Comparison of ENCODE assay signal across 8 cellular contexts in the genomic region with DNA sequence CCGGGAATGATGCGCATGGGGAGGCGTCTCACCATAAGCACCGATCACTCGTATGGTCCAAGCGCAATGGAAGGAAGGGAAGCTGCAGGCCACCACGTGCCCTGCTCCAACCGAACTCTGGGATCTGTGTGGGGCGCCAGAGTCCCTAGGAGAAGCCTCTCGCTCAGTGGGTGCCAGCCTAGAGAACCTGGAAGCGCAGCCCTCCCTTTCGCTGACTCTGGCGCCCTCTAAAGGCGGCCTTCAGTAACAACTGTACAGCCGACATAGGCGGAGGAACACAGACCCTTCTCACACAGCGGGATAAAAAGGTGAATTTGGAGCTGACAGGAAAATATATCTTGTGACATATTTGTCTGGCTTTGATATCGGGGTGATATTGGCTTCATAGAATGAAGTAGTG.
DNase-seq lines count a peak whose midpoint lies in the region; ATAC-seq and TF ChIP-seq lines count a peak whose summit lies in the region.

No MANE protein-coding gene starts in this region.

- no peaks in the 10 kb centered on the region for H3K36me3 ChIP-seq in A673 (ENCODE audit: insufficient read depth, low read length, poor library complexity, severe bottlenecking)
- no peaks in the 10 kb centered on the region for H3K36me3 ChIP-seq in effector memory CD4-positive, alpha-beta T cell (ENCODE audit: control insufficient read depth, insufficient read depth, low read length)

- no peak overlapping the region for H3K4me3 Mint-ChIP-seq in nephron progenitor cell

- CTCF ChIA-PET in A673 (lab: Charles Lee): no interaction called here

- H3K27ac ChIP-seq in A673 (ENCODE audit: low read depth, low read length, poor library complexity, severe bottlenecking): no peak overlapping the region
- H3K27ac ChIP-seq in effector memory CD4-positive, alpha-beta T cell (ENCODE audit: insufficient read depth, low read length, poor library complexity, severe bottlenecking): no peak overlapping the region

- no peak overlapping the region for H3K4me3 ChIP-seq in A673 (ENCODE audit: low read depth, low read length, poor library complexity, severe bottlenecking)
- H3K4me3 ChIP-seq in effector memory CD4-positive, alpha-beta T cell (ENCODE audit: insufficient read depth, low read depth, low read length, poor library complexity, severe bottlenecking): no peak overlapping the region

- no peaks in the 10 kb centered on the region for H3K27me3 ChIP-seq in A673 (replicated peaks; ENCODE audit: insufficient read depth, low read depth, low read length, poor library complexity)
- no peaks in the 10 kb centered on the region for H3K27me3 ChIP-seq in effector memory CD4-positive, alpha-beta T cell (replicated peaks; ENCODE audit: control insufficient read depth, insufficient read depth, low read length, poor library complexity, severe bottlenecking)

- H3K9me3 ChIP-seq in A673 (ENCODE audit: low read depth, low read length, poor library complexity, severe bottlenecking): no peaks in the 10 kb centered on the region
- no peaks in the 10 kb centered on the region for H3K9me3 ChIP-seq in effector memory CD4-positive, alpha-beta T cell (ENCODE audit: control insufficient read depth, low read length)

- POLR2A ChIA-PET in A673 (lab: Charles Lee; ENCODE audit: low non-redundant PET): no interaction called here

- peaks cover 44% of the 10 kb centered on the region for H3K9me3 Mint-ChIP-seq in nephron progenitor cell

- peaks cover 12% of the 10 kb centered on the region for H3K27me3 Mint-ChIP-seq in nephron progenitor cell (ENCODE audit: low read depth, poor library complexity)

- H3K27ac Mint-ChIP-seq in nephron progenitor cell: no peak overlapping the region

- BruUV-seq in A673 (replicated peaks; lab: Mats Ljungman, UMichigan): no TSS peak

- no peak for ATAC-seq in GM18870 (IDR thresholded peaks at IDR 0.05; ENCODE audit: unreplicated experiment)

- in situ Hi-C loops in GM13976 (cut with MboI; ENCODE audit: low sequenced_read_pairs, unreplicated experiment): no loop called here

- no peaks in the 10 kb centered on the region for H3K4me1 ChIP-seq in A673 (ENCODE audit: insufficient read depth, low read length, poor library complexity, severe bottlenecking)
- H3K4me1 ChIP-seq in effector memory CD4-positive, alpha-beta T cell (ENCODE audit: control insufficient read depth, insufficient read depth, low read length, poor library complexity, severe bottlenecking): no peaks in the 10 kb centered on the region

- intact Hi-C loops in A673 (cut with micrococcal nuclease; ENCODE audit: unreplicated experiment): loop anchor here (1.0 kb wide), 1 partner anchor 112 kb away; no protein-coding TSS in a partner anchor

- H3K4me1 Mint-ChIP-seq in nephron progenitor cell: no peaks in the 10 kb centered on the region

- DNase-seq in A673 (ENCODE audit: low spot score): peak; percentile 61
- DNase-seq in GM13976 (ENCODE audit: low spot score): peak; percentile 35
- peak; percentile 32 for DNase-seq in NCI-H1694 treated with DMSO at 0.1 percent for 48 hours (lab: John Stamatoyannopoulos, UW)
- peak; percentile 22 to 30 for DNase-seq in activated CD4-positive, alpha-beta T cell treated with anti-CD3 and anti-CD28 coated beads for 24 hours (ENCODE audit: low read depth in 2 of 2)
- peak in 2 of 3 donors; percentile 1 to 17 for DNase-seq in effector memory CD4-positive, alpha-beta T cell
- DNase-seq in nephron progenitor cell: peak; percentile 59
- DNase-seq in HuH-7.5 (ENCODE audit: low spot score): no peak

- no peaks in the 10 kb centered on the region for H3K36me3 Mint-ChIP-seq in nephron progenitor cell (ENCODE audit: low read depth)

- TF ChIP-seq CTCF in A673 (conservative IDR thresholded peaks at IDR 0.05; ENCODE audit: low read depth, low read length) (peak; percentile 75), GM13976 (IDR thresholded peaks at IDR 0.05; ENCODE audit: borderline replicate concordance, control extremely low read depth, extremely low read depth, insufficient read depth, missing control alignments) (peak; percentile 46), nephron progenitor cell (IDR thresholded peaks at IDR 0.05) (peak; percentile 48)
